Comparison of ENCODE assay signal across 28 cellular contexts in genomic region chr17:77794846-77795245, GRCh38.
DNase-seq lines count a peak whose midpoint lies in the region; FAIRE-seq and TF ChIP-seq lines count a peak whose summit lies in the region.
"Had no signal": no experiment of that assay in that cellular context is flagged by ENCODE, and none has a peak within 500 bp of the region (broad histone marks: within the 10 kb centered on the region; RNA-seq: fewer than 3 reads in every experiment).

No MANE protein-coding gene starts in this region.

- CTCF ChIA-PET in activated CD4-positive, alpha-beta memory T cell treated with anti-CD3 and anti-CD28 coated beads for 36 hours (lab: Charles Lee) = no interaction called here

- intact Hi-C loops in kidney (cut with DNase I) = no loop called here
- intact Hi-C loops in activated CD4-positive, alpha-beta memory T cell treated with anti-CD3 and anti-CD28 coated beads for 36 hours (cut with micrococcal nuclease) = no loop called here

- peaks cover 19% of the 10 kb centered on the region for H3K4me1 Mint-ChIP-seq in chondrocyte (ENCODE audit: low read depth)
- peaks cover 12% of the 10 kb centered on the region for H3K4me1 Mint-ChIP-seq in type B pancreatic cell (ENCODE audit: unreplicated experiment)
- no peaks in the 10 kb centered on the region for H3K4me1 Mint-ChIP-seq in activated CD4-positive, alpha-beta memory T cell treated with anti-CD3 and anti-CD28 coated beads for 36 hours (ENCODE audit: low read depth)

- H3K27ac ChIP-seq in kidney (ENCODE audit: low read depth in 2 of 2, low read length in 2 of 2) = no peak overlapping the region
- H3K27ac ChIP-seq: A549, C4-2B, SJCRH30 had no signal

- H3K9ac ChIP-seq in kidney (ENCODE audit: low read length in 2 of 2) = no peak overlapping the region

- H3K9me3 ChIP-seq in kidney (ENCODE audit: control insufficient read depth in 1 of 2, low read length in 2 of 2) = no peaks in the 10 kb centered on the region
- H3K9me3 ChIP-seq in MG63 = no peaks in the 10 kb centered on the region
- H3K9me3 ChIP-seq: A549, SJCRH30 had no signal

- no peak for TF ChIP-seq CTCF in chondrocyte (IDR thresholded peaks at IDR 0.05)
- TF ChIP-seq CTCF in kidney (IDR thresholded peaks at IDR 0.05; ENCODE audit: borderline replicate concordance, extremely low read depth, insufficient read depth) = no peak
- no peak for TF ChIP-seq CTCF in type B pancreatic cell (conservative IDR thresholded peaks at IDR 0.05)

- H3K27me3 ChIP-seq in MG63 = no peaks in the 10 kb centered on the region; the same call in 1 of the 2 replicates

- H3K4me3 Mint-ChIP-seq in chondrocyte (ENCODE audit: unreplicated experiment) = no peak overlapping the region
- H3K4me3 Mint-ChIP-seq in type B pancreatic cell = no peak overlapping the region
- no peak overlapping the region for H3K4me3 Mint-ChIP-seq in activated CD4-positive, alpha-beta memory T cell treated with anti-CD3 and anti-CD28 coated beads for 36 hours
- H3K4me3 Mint-ChIP-seq: CD8-positive, alpha-beta memory T cell had no signal

- H3K4me3 ChIP-seq in kidney (ENCODE audit: low read length in 2 of 2) (no peak overlapping the region), MG63 (no peak overlapping the region)
- H3K4me3 ChIP-seq: A549, SJCRH30 had no signal

- H3K36me3 ChIP-seq in kidney (ENCODE audit: control insufficient read depth in 1 of 2, insufficient read depth in 2 of 2, low read length in 2 of 2) (no peaks in the 10 kb centered on the region), MG63 (no peaks in the 10 kb centered on the region)
- H3K36me3 ChIP-seq: SJCRH30 had no signal

- H3K27ac Mint-ChIP-seq in chondrocyte (ENCODE audit: unreplicated experiment) (no peak overlapping the region), type B pancreatic cell (peak overlapping the region; percentile 5)
- no peak overlapping the region for H3K27ac Mint-ChIP-seq in activated CD4-positive, alpha-beta memory T cell treated with anti-CD3 and anti-CD28 coated beads for 36 hours

- no peaks in the 10 kb centered on the region for H3K4me1 ChIP-seq in kidney (ENCODE audit: control insufficient read depth in 1 of 2, insufficient read depth in 1 of 2, low read depth in 1 of 2, low read length in 2 of 2)
- H3K4me1 ChIP-seq: A549, SJCRH30 had no signal

- POLR2A ChIA-PET in activated CD4-positive, alpha-beta memory T cell treated with anti-CD3 and anti-CD28 coated beads for 36 hours (lab: Charles Lee) = no interaction called here

- DNase-seq in HTR-8/SVneo (ENCODE audit: insufficient read length, low spot score) (no peak), chondrocyte (ENCODE audit: low spot score) (peak; percentile 61), kidney (peak; percentile 30), type B pancreatic cell (ENCODE audit: extremely low spot score, unreplicated experiment) (no peak), NCI-H187 (lab: John Stamatoyannopoulos, UW) (no peak), MG63 (no peak)
- DNase-seq in activated CD4-positive, alpha-beta memory T cell treated with anti-CD3 and anti-CD28 coated beads for 36 hours = no peak
- DNase-seq: AML-193; DMS 273 treated with DMSO at 0.1 percent for 48 hours; DMS79; GF-D8; Karpas-422; MV-4-11; NCI-H1105 treated with DMSO at 0.1 percent for 48 hours; NCI-H146; NCI-H2029; NCI-H446 treated with DMSO at 0.1 percent for 48 hours; NCI-H526; NCI-H82; NK-92 treated with Interleukin-12 subunit alpha and Interleukin-12 subunit beta, amount 100 ng/mL, for 24 hours; PC-3; SJCRH30 had no signal

- no peaks in the 10 kb centered on the region for H3K9me3 Mint-ChIP-seq in chondrocyte (ENCODE audit: low read depth)
- H3K9me3 Mint-ChIP-seq in type B pancreatic cell = no peaks in the 10 kb centered on the region
- no peaks in the 10 kb centered on the region for H3K9me3 Mint-ChIP-seq in activated CD4-positive, alpha-beta memory T cell treated with anti-CD3 and anti-CD28 coated beads for 36 hours
- H3K9me3 Mint-ChIP-seq: CD8-positive, alpha-beta memory T cell had no signal

- H3K36me3 Mint-ChIP-seq in chondrocyte (ENCODE audit: low read depth) (no peaks in the 10 kb centered on the region), type B pancreatic cell (no peaks in the 10 kb centered on the region)
- H3K36me3 Mint-ChIP-seq in activated CD4-positive, alpha-beta memory T cell treated with anti-CD3 and anti-CD28 coated beads for 36 hours = no peaks in the 10 kb centered on the region
- H3K36me3 Mint-ChIP-seq: CD8-positive, alpha-beta memory T cell had no signal

- FAIRE-seq in HTR-8/SVneo (lab: Jason Lieb, UNC) (peak; percentile 46), kidney (lab: Jason Lieb, UNC) (no peak)
- FAIRE-seq: A549, GM12892, H54, HepG2 had no signal

- peaks cover 11% of the 10 kb centered on the region for H3K27me3 Mint-ChIP-seq in chondrocyte (ENCODE audit: low read depth)
- peaks cover 27% of the 10 kb centered on the region for H3K27me3 Mint-ChIP-seq in type B pancreatic cell
- H3K27me3 Mint-ChIP-seq in activated CD4-positive, alpha-beta memory T cell treated with anti-CD3 and anti-CD28 coated beads for 36 hours = peaks cover 5% of the 10 kb centered on the region

Comparison
In these comparisons a context has a peak if more than half of its experiments do, and no peak if none do; other contexts are left out.
1. DNase-seq: peak in chondrocyte (single experiment) and kidney (single experiment); none in HTR-8/SVneo (single experiment), type B pancreatic cell (single experiment), NCI-H187 (0 of 2), activated CD4-positive, alpha-beta memory T cell treated with anti-CD3 and anti-CD28 coated beads for 36 hours (single experiment) and MG63 (single experiment).